ENCODE assay signal across 8 cellular contexts in the genomic region with DNA sequence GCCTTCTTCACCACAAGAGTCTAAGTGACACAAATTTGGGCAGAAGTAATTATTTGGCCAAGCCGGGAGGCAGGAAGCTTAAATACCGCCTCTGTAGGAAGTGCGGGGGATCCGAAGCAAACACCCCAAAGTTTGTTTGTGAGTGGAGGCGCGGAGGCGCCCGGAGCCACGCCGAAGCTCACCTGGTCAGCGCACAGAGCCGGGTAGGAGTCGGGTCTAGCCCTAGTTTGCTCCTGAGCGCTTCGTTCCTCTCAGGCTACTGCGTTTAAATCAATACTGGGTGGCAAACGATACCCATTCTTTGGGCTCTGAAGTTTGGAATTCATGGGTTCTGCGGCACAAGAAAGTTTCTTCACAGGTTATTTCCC. TPM values are rescaled to one million over a fixed set of nuclear protein-coding genes. Genes with fewer than 3 reads are reported as not detected.
A peak's percentile ranks its signal among the peaks of the same experiment; 100 is the strongest.
DNase-seq lines count a peak whose midpoint lies in the region; ATAC-seq and TF ChIP-seq lines count a peak whose summit lies in the region.

No MANE protein-coding gene starts in this region.

- peak; percentile 34 for ATAC-seq in left lobe of liver
- no peak for ATAC-seq in GM19467 (IDR thresholded peaks at IDR 0.05; ENCODE audit: unreplicated experiment)
- ATAC-seq in HG03097 (IDR thresholded peaks at IDR 0.05; ENCODE audit: low FRiP score, unreplicated experiment) = no peak
- no peak for ATAC-seq in HG02678 (IDR thresholded peaks at IDR 0.05; ENCODE audit: unreplicated experiment)

- H2AFZ ChIP-seq in mammary epithelial cell (ENCODE audit: low read depth, low read length) = peak overlapping the region; percentile 91

- H3K79me2 ChIP-seq in mammary epithelial cell (ENCODE audit: insufficient read depth, low read length) = peaks cover 53% of the 10 kb centered on the region

- H3K9ac ChIP-seq in HUES48 (ENCODE audit: low read depth, low read length) = peak overlapping the region; percentile 43
- H3K9ac ChIP-seq in mammary epithelial cell (ENCODE audit: insufficient read depth, low read length) = peak overlapping the region; percentile 94

- CTCF ChIA-PET in mammary epithelial cell (lab: Charles Lee; ENCODE audit: low non-redundant PET) = no interaction called here

- H3K27me3 ChIP-seq in BE2C (no peaks in the 10 kb centered on the region), HUES48 (ENCODE audit: control insufficient read depth, insufficient read depth, low read length) (peaks cover 40% of the 10 kb centered on the region), mammary epithelial cell (ENCODE audit: insufficient read depth, low read length) (no peaks in the 10 kb centered on the region), tibial artery (peaks cover 0 to 11% of the 10 kb centered on the region in 2 donors)

- peaks cover 5% of the 10 kb centered on the region; the same call in 1 of the 2 replicates for H3K9me3 ChIP-seq in BE2C
- peaks cover 24% of the 10 kb centered on the region; the same call in 1 of the 2 replicates for H3K9me3 ChIP-seq in HUES48 (ENCODE audit: control insufficient read depth, insufficient read depth, low read length)
- H3K9me3 ChIP-seq in mammary epithelial cell (replicated peaks; ENCODE audit: insufficient read depth, low read length) = peaks cover 16% of the 10 kb centered on the region
- peaks cover 0 to 16% (median 9%) of the 10 kb centered on the region in 3 donors for H3K9me3 ChIP-seq in tibial artery

- TF ChIP-seq CTCF in BE2C (IDR thresholded peaks at IDR 0.05; ENCODE audit: low read depth, low read length) (peak; percentile 12), mammary epithelial cell (conservative IDR thresholded peaks at IDR 0.05 in 1 of 2, IDR thresholded peaks at IDR 0.05 in 1 of 2; ENCODE audit: extremely low read depth in 1 of 2, insufficient read depth in 1 of 2, low read depth in 1 of 2, low read length in 2 of 2) (no peak), tibial artery (IDR thresholded peaks at IDR 0.05) (no peak)

- dilution Hi-C loops in mammary epithelial cell (cut with HindIII; ENCODE audit: low sequenced_read_pairs) = no loop called here

- no peaks in the 10 kb centered on the region for H4K20me1 ChIP-seq in mammary epithelial cell (ENCODE audit: insufficient read depth, low read length)

- H3K4me3 ChIP-seq in BE2C (ENCODE audit: low read depth, low read length) (peak overlapping the region; percentile 94), HUES48 (ENCODE audit: low read depth, low read length) (peak overlapping the region; percentile 93), mammary epithelial cell (replicated peaks in 1 of 3; ENCODE audit: insufficient read depth in 1 of 3, low read depth in 2 of 3, low read length in 3 of 3) (peak overlapping the region; percentile 52 to 88 (median 75)), tibial artery (peak overlapping the region; percentile 56 to 69)

- H3K36me3 ChIP-seq in BE2C (no peaks in the 10 kb centered on the region), HUES48 (ENCODE audit: control insufficient read depth, insufficient read depth, low read length) (no peaks in the 10 kb centered on the region), mammary epithelial cell (ENCODE audit: insufficient read depth, low read length) (peaks cover 1% of the 10 kb centered on the region), tibial artery (no peaks in the 10 kb centered on the region)

- H3K4me1 ChIP-seq in BE2C = no peaks in the 10 kb centered on the region
- H3K4me1 ChIP-seq in HUES48 (ENCODE audit: control insufficient read depth, insufficient read depth, low read length) = peaks cover 8% of the 10 kb centered on the region
- H3K4me1 ChIP-seq in mammary epithelial cell (ENCODE audit: insufficient read depth, low read length) = peaks cover 19% of the 10 kb centered on the region
- H3K4me1 ChIP-seq in tibial artery = peaks cover 0 to 24% (median 19%) of the 10 kb centered on the region in 4 donors

- WGBS in mammary epithelial cell (ENCODE audit: low coverage, missing lambda C conversion rate) = 0% methylated on average over 17 of the region's 18 CpGs

- H3K27ac ChIP-seq in HUES48 (ENCODE audit: low read depth, low read length) (no peak overlapping the region), mammary epithelial cell (ENCODE audit: insufficient read depth, low read depth, low read length) (peak overlapping the region; percentile 74), tibial artery (peak overlapping the region in 1 of 2 donors; percentile 41)

- intact Hi-C loops in mammary epithelial cell (cut with micrococcal nuclease) = no loop called here
- intact Hi-C loops in tibial artery (cut with DNase I; ENCODE audit: low total_unique reads) = no loop called here

- H3K4me2 ChIP-seq in mammary epithelial cell (ENCODE audit: insufficient read depth, low read depth, low read length) = peak overlapping the region; percentile 83

- peak; percentile 24 for DNase-seq in BE2C
- peak; percentile 58 for DNase-seq in mammary epithelial cell
- no peak for DNase-seq in left lobe of liver (ENCODE audit: low spot score)
- no peak for DNase-seq in tibial artery

- in situ Hi-C loops in mammary epithelial cell (cut with MboI; ENCODE audit: low sequenced_read_pairs in 2 of 2) = no loop called here

- BruUV-seq in mammary epithelial cell (replicated peaks; lab: Mats Ljungman, UMichigan) = no TSS peak

RNA-seq across cellular contexts. Expression of gene MCC, which starts 0.9 kb away (rescaled TPM):
- polyA plus RNA-seq in BE2C (2012; ENCODE audit: insufficient read depth, insufficient read length, low read depth) = 25.0 TPM
- total RNA-seq in mammary epithelial cell (10 to 100 TPM; 46.2 to 77.3 TPM), left lobe of liver (36.3 TPM)
- polyA plus RNA-seq in mammary epithelial cell = 18.0 TPM
- polyA minus RNA-seq in mammary epithelial cell = 64.2 TPM

RNA-seq across cellular contexts. Expression of gene YTHDC2, which starts 26.1 kb away (rescaled TPM):
- polyA plus RNA-seq in BE2C (2012; ENCODE audit: insufficient read depth, insufficient read length, low read depth) = 11.8 TPM
- total RNA-seq in mammary epithelial cell (10 to 100 TPM; 31.3 to 32.1 TPM), left lobe of liver (12.5 TPM)
- 4.8 TPM for polyA plus RNA-seq in mammary epithelial cell
- polyA minus RNA-seq in mammary epithelial cell = 28.4 TPM

RNA-seq across cellular contexts. Expression of gene TSSK1B, which starts 52.6 kb away (rescaled TPM):
- not detected for polyA plus RNA-seq in BE2C (2012; ENCODE audit: insufficient read depth, insufficient read length, low read depth)
- total RNA-seq in mammary epithelial cell = 1 to 10 TPM; 1.4 to 3.8 TPM
- polyA plus RNA-seq in mammary epithelial cell = 0.05 TPM
- polyA minus RNA-seq in mammary epithelial cell = 0.52 TPM
- total RNA-seq in left lobe of liver = not detected

Comparison
In these comparisons a context has a peak if more than half of its experiments do, and no peak if none do; other contexts are left out.
1. DNase-seq: peak in BE2C (single experiment) and mammary epithelial cell (single experiment); none in left lobe of liver (single experiment) and tibial artery (0 of 2).
2. Peak in every context shown above with its lines, with median percentiles within 50 percentile points of each other: H3K4me3 ChIP-seq.